10 cellular contexts compared by ENCODE assay signal in genomic region chr5:151233576-151234202, GRCh38. TPM values are rescaled to one million over a fixed set of nuclear protein-coding genes. Genes with fewer than 3 reads are reported as not detected.
DNase-seq lines count a peak whose midpoint lies in the region; ATAC-seq and TF ChIP-seq lines count a peak whose summit lies in the region.
"Had no signal": no experiment of that assay in that cellular context is flagged by ENCODE, and none has a peak within 500 bp of the region (broad histone marks: within the 10 kb centered on the region; RNA-seq: fewer than 3 reads in every experiment).

No MANE protein-coding gene starts in this region.

- TF ChIP-seq CTCF in A673 (conservative IDR thresholded peaks at IDR 0.05; ENCODE audit: low read depth, low read length) = no peak

- H3K27me3 Mint-ChIP-seq in stimulated activated memory B cell treated with anti-CD40 and anti-IgM and Interleukin-4, amounts not matched to agents 10 μg/mL and 1 μg/mL and 100 μg/mL, for 72 hours = no peaks in the 10 kb centered on the region
- H3K27me3 Mint-ChIP-seq: activated naive CD4-positive, alpha-beta T cell treated with anti-CD3 and anti-CD28 coated beads, Interleukin-2, amount 50 U/mL, for 24 hours had no signal

- H3K9me3 ChIP-seq in A673 (ENCODE audit: low read depth, low read length, poor library complexity, severe bottlenecking) = no peaks in the 10 kb centered on the region

- ATAC-seq in GM18870 (IDR thresholded peaks at IDR 0.05; ENCODE audit: unreplicated experiment) (peak; percentile 75), GM21737 (IDR thresholded peaks at IDR 0.05; ENCODE audit: unreplicated experiment) (peak; percentile 41), HG03442 (IDR thresholded peaks at IDR 0.05; ENCODE audit: unreplicated experiment) (peak; percentile 32)
- ATAC-seq in stimulated activated memory B cell treated with anti-CD40 and anti-IgM and Interleukin-4, amounts not matched to agents 10 μg/mL and 1 μg/mL and 100 μg/mL, for 72 hours = peak; percentile 72

- POLR2A ChIA-PET in A673 (lab: Charles Lee; ENCODE audit: low non-redundant PET) = no interaction called here

- CTCF ChIA-PET in A673 (lab: Charles Lee) = no interaction called here

- DNase-seq in A673 (ENCODE audit: low spot score) (no peak), DMS153 treated with DMSO at 0.1 percent for 48 hours (lab: John Stamatoyannopoulos, UW; ENCODE audit: unreplicated experiment) (no peak), NCI-H526 treated with DMSO at 0.1 percent for 48 hours (lab: John Stamatoyannopoulos, UW) (no peak)
- DNase-seq: NCI-H524, retina had no signal

- no peaks in the 10 kb centered on the region for H3K9me3 Mint-ChIP-seq in stimulated activated memory B cell treated with anti-CD40 and anti-IgM and Interleukin-4, amounts not matched to agents 10 μg/mL and 1 μg/mL and 100 μg/mL, for 72 hours
- H3K9me3 Mint-ChIP-seq: activated naive CD4-positive, alpha-beta T cell treated with anti-CD3 and anti-CD28 coated beads, Interleukin-2, amount 50 U/mL, for 24 hours had no signal

- H3K36me3 ChIP-seq in A673 (ENCODE audit: insufficient read depth, low read length, poor library complexity, severe bottlenecking) = no peaks in the 10 kb centered on the region

- no peaks in the 10 kb centered on the region for H3K36me3 Mint-ChIP-seq in stimulated activated memory B cell treated with anti-CD40 and anti-IgM and Interleukin-4, amounts not matched to agents 10 μg/mL and 1 μg/mL and 100 μg/mL, for 72 hours
- H3K36me3 Mint-ChIP-seq: activated naive CD4-positive, alpha-beta T cell treated with anti-CD3 and anti-CD28 coated beads, Interleukin-2, amount 50 U/mL, for 24 hours had no signal

- no peak overlapping the region for H3K27ac ChIP-seq in A673 (ENCODE audit: low read depth, low read length, poor library complexity, severe bottlenecking)

- H3K4me1 ChIP-seq in A673 (ENCODE audit: insufficient read depth, low read length, poor library complexity, severe bottlenecking) = no peaks in the 10 kb centered on the region

- H3K27me3 ChIP-seq in A673 (replicated peaks; ENCODE audit: insufficient read depth, low read depth, low read length, poor library complexity) = no peaks in the 10 kb centered on the region

- no peak overlapping the region for H3K4me3 ChIP-seq in A673 (ENCODE audit: low read depth, low read length, poor library complexity, severe bottlenecking)

- intact Hi-C loops in A673 (cut with micrococcal nuclease; ENCODE audit: unreplicated experiment) = no loop called here

- no TSS peak for BruUV-seq in A673 (replicated peaks; lab: Mats Ljungman, UMichigan)

- H3K4me3 Mint-ChIP-seq in stimulated activated memory B cell treated with anti-CD40 and anti-IgM and Interleukin-4, amounts not matched to agents 10 μg/mL and 1 μg/mL and 100 μg/mL, for 72 hours = peak overlapping the region; percentile 34

- peak overlapping the region; percentile 80 for H3K27ac Mint-ChIP-seq in stimulated activated memory B cell treated with anti-CD40 and anti-IgM and Interleukin-4, amounts not matched to agents 10 μg/mL and 1 μg/mL and 100 μg/mL, for 72 hours
- H3K27ac Mint-ChIP-seq: activated naive CD4-positive, alpha-beta T cell treated with anti-CD3 and anti-CD28 coated beads, Interleukin-2, amount 50 U/mL, for 24 hours had no signal

- H3K4me1 Mint-ChIP-seq in stimulated activated memory B cell treated with anti-CD40 and anti-IgM and Interleukin-4, amounts not matched to agents 10 μg/mL and 1 μg/mL and 100 μg/mL, for 72 hours = peaks cover 55% of the 10 kb centered on the region

RNA-seq across cellular contexts. Expression of gene CCDC69, which starts 9.8 kb away (rescaled TPM):
- total RNA-seq in A673 (2021) = 0.52 TPM in 1 of 2 replicates, not detected in the other

RNA-seq across cellular contexts. Expression of gene GM2A, which starts 19.3 kb away (rescaled TPM):
- 3.5 and 4.0 TPM in 2 replicates for total RNA-seq in A673 (2021)
